Comparison of ENCODE assay signal across 17 cellular contexts in genomic region chr2:196290149-196290548, GRCh38.
A peak's percentile ranks its signal among the peaks of the same experiment; 100 is the strongest.
DNase-seq lines count a peak whose midpoint lies in the region; ATAC-seq and TF ChIP-seq lines count a peak whose summit lies in the region.
"Had no signal": no experiment of that assay in that cellular context is flagged by ENCODE, and none has a peak within 500 bp of the region (broad histone marks: within the 10 kb centered on the region; RNA-seq: fewer than 3 reads in every experiment).

No MANE protein-coding gene starts in this region.

- no TSS peak for BruUV-seq in Calu3 (replicated peaks; lab: Mats Ljungman, UMichigan)

- CTCF ChIA-PET in Calu3 (lab: Charles Lee): no interaction called here
- CTCF ChIA-PET in activated B cell treated with CpG ODN at 0.5 μM for 24 hours (lab: Charles Lee): interaction anchor here (1.2 to 2.6 kb wide), 5 partner anchors 12 to 222 kb away, joined by 3 to 10 read pairs (median 4); partner anchors contain the start of gene DNAH7

- no peak overlapping the region for H2AFZ ChIP-seq in smooth muscle cell (ENCODE audit: low read depth)

- ATAC-seq in activated T-cell treated with anti-CD3 and anti-CD28 coated beads, Interleukin-2, amount 50 U/mL, for 72 hours (replicated peaks in 1 of 2): peak; percentile 77 to 79
- ATAC-seq in activated B cell treated with CpG ODN at 0.5 μM for 24 hours (ENCODE audit: low read depth) (no peak), HG02798 (IDR thresholded peaks at IDR 0.05; ENCODE audit: poor library complexity, unreplicated experiment) (no peak), left colon (no peak)
- ATAC-seq: HepG2 had no signal

- no peak for TF ChIP-seq CTCF in Calu3 (IDR thresholded peaks at IDR 0.05; ENCODE audit: unreplicated experiment)
- TF ChIP-seq CTCF in activated B cell treated with CpG ODN at 0.5 μM for 24 hours (IDR thresholded peaks at IDR 0.05): no peak
- TF ChIP-seq CTCF in smooth muscle cell (IDR thresholded peaks at IDR 0.05; ENCODE audit: borderline replicate concordance, insufficient read depth, poor library complexity, severe bottlenecking): no peak

- no peak for DNase-seq in activated T-cell treated with anti-CD3 and anti-CD28 coated beads, Interleukin-2, amount 50 U/mL, for 72 hours
- no peak for DNase-seq in activated T-cell treated with anti-CD3 and anti-CD28 coated beads, Interleukin-2, amount 50 U/mL, for 1 hour
- no peak for DNase-seq in Calu3
- DNase-seq in activated B cell treated with CpG ODN at 0.5 μM for 24 hours: no peak
- DNase-seq in smooth muscle cell (lab: John Stamatoyannopoulos, UW; ENCODE audit: unreplicated experiment): no peak
- no peak for DNase-seq in NCI-H446 (lab: John Stamatoyannopoulos, UW)
- no peak for DNase-seq in left colon
- DNase-seq: ACHN; CD8-positive, alpha-beta memory T cell; Karpas-422; MM.1S; NCI-H1105; NCI-H187 treated with DMSO at 0.1 percent for 48 hours; NCI-H774; SHP77 treated with DMSO at 0.1 percent for 48 hours had no signal

- peak overlapping the region; percentile 50 for H3K27ac Mint-ChIP-seq in activated T-cell treated with anti-CD3 and anti-CD28 coated beads, Interleukin-2, amount 50 U/mL, for 72 hours
- H3K27ac Mint-ChIP-seq in Calu3 (ENCODE audit: unreplicated experiment) (peak overlapping the region; percentile 99), activated B cell treated with CpG ODN at 0.5 μM for 24 hours (peak overlapping the region; percentile 24)

- H3K27me3 Mint-ChIP-seq in activated T-cell treated with anti-CD3 and anti-CD28 coated beads, Interleukin-2, amount 50 U/mL, for 72 hours (ENCODE audit: low read depth): no peaks in the 10 kb centered on the region
- no peaks in the 10 kb centered on the region for H3K27me3 Mint-ChIP-seq in Calu3 (ENCODE audit: unreplicated experiment)
- H3K27me3 Mint-ChIP-seq in activated B cell treated with CpG ODN at 0.5 μM for 24 hours: no peaks in the 10 kb centered on the region
- H3K27me3 Mint-ChIP-seq: CD8-positive, alpha-beta memory T cell had no signal

- no peak overlapping the region for H3K9ac ChIP-seq in smooth muscle cell (ENCODE audit: low read depth)

- H3K27me3 ChIP-seq in smooth muscle cell (ENCODE audit: low read depth): no peaks in the 10 kb centered on the region

- H3K79me2 ChIP-seq in smooth muscle cell (ENCODE audit: low read depth): no peaks in the 10 kb centered on the region

- no peaks in the 10 kb centered on the region for H4K20me1 ChIP-seq in smooth muscle cell (ENCODE audit: low read depth)

- no peaks in the 10 kb centered on the region for H3F3A ChIP-seq in smooth muscle cell (ENCODE audit: low read depth)

- intact Hi-C loops in Calu3 (cut with micrococcal nuclease; ENCODE audit: unreplicated experiment) (loop anchor here (5.0 to 10.0 kb wide), 2 partner anchors 123 to 465 kb away; no protein-coding TSS in a partner anchor), activated B cell treated with CpG ODN at 0.5 μM for 24 hours (cut with micrococcal nuclease) (loop anchor here (5.0 to 10.0 kb wide), 3 partner anchors 347 to 1485 kb away; partner anchors contain the start of gene CCDC150), left colon (cut with DNase I, micrococcal nuclease) (no loop called here)

- POLR2A ChIA-PET in activated B cell treated with CpG ODN at 0.5 μM for 24 hours (lab: Charles Lee): interaction anchor here (0.5 kb wide), 1 partner anchor 1163 kb away, joined by 3 read pairs; the partner anchor contains the start of gene COQ10B

- peak overlapping the region; percentile 10 to 73 for H3K4me3 Mint-ChIP-seq in activated T-cell treated with anti-CD3 and anti-CD28 coated beads, Interleukin-2, amount 50 U/mL, for 72 hours
- H3K4me3 Mint-ChIP-seq in Calu3 (ENCODE audit: low read depth, unreplicated experiment): no peak overlapping the region
- H3K4me3 Mint-ChIP-seq in activated B cell treated with CpG ODN at 0.5 μM for 24 hours: no peak overlapping the region
- H3K4me3 Mint-ChIP-seq: CD8-positive, alpha-beta memory T cell had no signal

- H3K36me3 ChIP-seq in smooth muscle cell (ENCODE audit: low read depth): no peaks in the 10 kb centered on the region

- no peak overlapping the region for H3K27ac ChIP-seq in smooth muscle cell (ENCODE audit: low read depth)

- H3K9me3 ChIP-seq in smooth muscle cell (replicated peaks; ENCODE audit: low read depth): no peaks in the 10 kb centered on the region

- H3K4me1 ChIP-seq in smooth muscle cell (ENCODE audit: low read depth): peaks cover under 1% of the 10 kb centered on the region

- peak overlapping the region; percentile 10 for H3K4me2 ChIP-seq in smooth muscle cell

- H3K4me3 ChIP-seq in smooth muscle cell: no peak overlapping the region

- no peaks in the 10 kb centered on the region for H3K36me3 Mint-ChIP-seq in activated T-cell treated with anti-CD3 and anti-CD28 coated beads, Interleukin-2, amount 50 U/mL, for 72 hours (ENCODE audit: insufficient read depth in 2 of 2)
- H3K36me3 Mint-ChIP-seq in Calu3 (ENCODE audit: insufficient read depth, unreplicated experiment) (peaks cover 27% of the 10 kb centered on the region), activated B cell treated with CpG ODN at 0.5 μM for 24 hours (ENCODE audit: low read depth) (no peaks in the 10 kb centered on the region)
- H3K36me3 Mint-ChIP-seq: CD8-positive, alpha-beta memory T cell had no signal

- H3K4me1 Mint-ChIP-seq in activated T-cell treated with anti-CD3 and anti-CD28 coated beads, Interleukin-2, amount 50 U/mL, for 72 hours (ENCODE audit: low read depth): peaks cover 75% of the 10 kb centered on the region
- H3K4me1 Mint-ChIP-seq in Calu3 (ENCODE audit: low read depth, unreplicated experiment) (peaks cover 53% of the 10 kb centered on the region), activated B cell treated with CpG ODN at 0.5 μM for 24 hours (peaks cover 54% of the 10 kb centered on the region)

- H3K9me3 Mint-ChIP-seq in activated T-cell treated with anti-CD3 and anti-CD28 coated beads, Interleukin-2, amount 50 U/mL, for 72 hours: peaks cover 0 to 1% of the 10 kb centered on the region in 2 donors
- H3K9me3 Mint-ChIP-seq in Calu3 (ENCODE audit: low read depth, unreplicated experiment) (no peaks in the 10 kb centered on the region), activated B cell treated with CpG ODN at 0.5 μM for 24 hours (no peaks in the 10 kb centered on the region)
- H3K9me3 Mint-ChIP-seq: CD8-positive, alpha-beta memory T cell had no signal

Comparison
In these comparisons a context has a peak if more than half of its experiments do, and no peak if none do; other contexts are left out.
1. ATAC-seq: peak in activated T-cell treated with anti-CD3 and anti-CD28 coated beads, Interleukin-2, amount 50 U/mL, for 72 hours (2 of 2); none in activated B cell treated with CpG ODN at 0.5 μM for 24 hours (single experiment), HG02798 (single experiment) and left colon (single experiment).
2. H3K27ac Mint-ChIP-seq: peak in every context shown above with its lines; median percentile 99 in Calu3; 50 in activated T-cell treated with anti-CD3 and anti-CD28 coated beads, Interleukin-2, amount 50 U/mL, for 72 hours; 24 in activated B cell treated with CpG ODN at 0.5 μM for 24 hours.
3. H3K4me3 Mint-ChIP-seq: peak in activated T-cell treated with anti-CD3 and anti-CD28 coated beads, Interleukin-2, amount 50 U/mL, for 72 hours (2 of 2); none in Calu3 (single experiment) and activated B cell treated with CpG ODN at 0.5 μM for 24 hours (single experiment).
4. intact Hi-C loops: an anchor here in Calu3 (5.0 to 10.0 kb wide) and activated B cell treated with CpG ODN at 0.5 μM for 24 hours (5.0 to 10.0 kb wide); none called in left colon.